ENCODE assay signal across 7 cellular contexts in the genomic region with DNA sequence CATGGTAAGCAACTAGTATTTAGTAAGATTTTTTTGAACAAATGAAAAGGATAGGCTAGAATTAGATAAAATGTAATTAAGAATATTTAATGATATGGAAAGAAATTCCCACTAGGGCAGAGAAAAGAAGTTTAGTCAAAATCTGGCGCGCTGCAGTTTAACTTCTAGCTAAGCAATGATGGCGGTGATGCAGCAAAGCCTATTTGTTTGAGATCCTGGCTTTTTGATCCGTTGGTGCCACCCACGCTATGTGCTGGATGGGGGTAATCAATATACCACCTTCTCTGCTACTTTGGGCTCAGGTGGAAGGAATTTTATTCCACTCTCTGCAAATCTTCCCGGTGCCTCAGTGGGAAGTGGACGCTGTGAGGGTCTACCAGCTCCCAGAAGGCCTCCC. TPM values are rescaled to one million over a fixed set of nuclear protein-coding genes. Genes with fewer than 3 reads are reported as not detected.
DNase-seq lines count a peak whose midpoint lies in the region; ATAC-seq and TF ChIP-seq lines count a peak whose summit lies in the region.

No MANE protein-coding gene starts in this region.

- POLR2A ChIA-PET in activated CD8-positive, alpha-beta T cell treated with anti-CD3 and anti-CD28 coated beads for 36 hours (lab: Charles Lee) = no interaction called here

- CTCF ChIA-PET in activated CD8-positive, alpha-beta T cell treated with anti-CD3 and anti-CD28 coated beads for 36 hours (lab: Charles Lee) = interaction anchor here (1.0 kb wide), 1 partner anchor 51 kb away, joined by 3 read pairs; no protein-coding TSS in a partner anchor

- no peak for DNase-seq in HAP-1 (ENCODE audit: low spot score in 2 of 2)
- DNase-seq in activated CD8-positive, alpha-beta T cell treated with anti-CD3 and anti-CD28 coated beads for 36 hours = no peak
- no peak for DNase-seq in stimulated activated naive CD8-positive, alpha-beta T cell treated with anti-CD3 and anti-CD28 coated beads, Interleukin-15, amount 100 ng/mL, for 72 hours

- H3K4me3 ChIP-seq in HAP-1 (peak overlapping the region; percentile 64), iPS-15b (ENCODE audit: low read depth, low read length) (peak overlapping the region; percentile 79)

- H3K4me1 ChIP-seq in HAP-1 (peaks cover 14% of the 10 kb centered on the region), iPS-15b (ENCODE audit: control insufficient read depth, insufficient read depth, low read length) (no peaks in the 10 kb centered on the region)

- peaks cover 41% of the 10 kb centered on the region for H3K27me3 Mint-ChIP-seq in activated CD8-positive, alpha-beta T cell treated with anti-CD3 and anti-CD28 coated beads for 36 hours
- H3K27me3 Mint-ChIP-seq in stimulated activated naive CD8-positive, alpha-beta T cell treated with anti-CD3 and anti-CD28 coated beads, Interleukin-15, amount 100 ng/mL, for 72 hours = peaks cover 54% of the 10 kb centered on the region

- H3K9me3 ChIP-seq in HAP-1 = no peaks in the 10 kb centered on the region
- H3K9me3 ChIP-seq in iPS-15b (ENCODE audit: control insufficient read depth, insufficient read depth, low read length) = no peaks in the 10 kb centered on the region

- no peaks in the 10 kb centered on the region for H3K36me3 Mint-ChIP-seq in activated CD8-positive, alpha-beta T cell treated with anti-CD3 and anti-CD28 coated beads for 36 hours (ENCODE audit: low read depth)

- ATAC-seq in activated CD8-positive, alpha-beta T cell treated with anti-CD3 and anti-CD28 coated beads for 36 hours = no peak
- no peak for ATAC-seq in stimulated activated naive CD8-positive, alpha-beta T cell treated with anti-CD3 and anti-CD28 coated beads, Interleukin-15, amount 100 ng/mL, for 72 hours
- ATAC-seq in GM18909 (IDR thresholded peaks at IDR 0.05; ENCODE audit: poor library complexity, unreplicated experiment) = no peak
- no peak for ATAC-seq in GM18907 (IDR thresholded peaks at IDR 0.05; ENCODE audit: unreplicated experiment)
- no peak for ATAC-seq in GM18511 (IDR thresholded peaks at IDR 0.05; ENCODE audit: unreplicated experiment)

- H3K27me3 ChIP-seq in HAP-1 (ENCODE audit: low read depth) (no peaks in the 10 kb centered on the region), iPS-15b (ENCODE audit: control insufficient read depth, insufficient read depth, low read length) (no peaks in the 10 kb centered on the region)

- intact Hi-C loops in activated CD8-positive, alpha-beta T cell treated with anti-CD3 and anti-CD28 coated beads for 36 hours (cut with micrococcal nuclease) = no loop called here

- H3K4me3 Mint-ChIP-seq in activated CD8-positive, alpha-beta T cell treated with anti-CD3 and anti-CD28 coated beads for 36 hours = peak overlapping the region; percentile 68
- H3K4me3 Mint-ChIP-seq in stimulated activated naive CD8-positive, alpha-beta T cell treated with anti-CD3 and anti-CD28 coated beads, Interleukin-15, amount 100 ng/mL, for 72 hours = peak overlapping the region; percentile 83 to 86

- H3K36me3 ChIP-seq in HAP-1 (replicated peaks) (no peaks in the 10 kb centered on the region), iPS-15b (ENCODE audit: control insufficient read depth, insufficient read depth, low read length) (no peaks in the 10 kb centered on the region)

- peaks cover 3% of the 10 kb centered on the region for H3K9me3 Mint-ChIP-seq in activated CD8-positive, alpha-beta T cell treated with anti-CD3 and anti-CD28 coated beads for 36 hours
- peaks cover 1 to 2% of the 10 kb centered on the region in 2 donors for H3K9me3 Mint-ChIP-seq in stimulated activated naive CD8-positive, alpha-beta T cell treated with anti-CD3 and anti-CD28 coated beads, Interleukin-15, amount 100 ng/mL, for 72 hours

- peak overlapping the region; percentile 66 for H3K9ac ChIP-seq in iPS-15b (ENCODE audit: low read depth, low read length)

- peaks cover 10% of the 10 kb centered on the region for H3K4me1 Mint-ChIP-seq in activated CD8-positive, alpha-beta T cell treated with anti-CD3 and anti-CD28 coated beads for 36 hours (ENCODE audit: low read depth)
- peaks cover 12% of the 10 kb centered on the region for H3K4me1 Mint-ChIP-seq in stimulated activated naive CD8-positive, alpha-beta T cell treated with anti-CD3 and anti-CD28 coated beads, Interleukin-15, amount 100 ng/mL, for 72 hours

- TF ChIP-seq CTCF in activated CD8-positive, alpha-beta T cell treated with anti-CD3 and anti-CD28 coated beads for 36 hours (IDR thresholded peaks at IDR 0.05) = no peak

- in situ Hi-C loops in HAP-1 (cut with MboI; ENCODE audit: low sequenced_read_pairs) = no loop called here

- H3K27ac Mint-ChIP-seq in activated CD8-positive, alpha-beta T cell treated with anti-CD3 and anti-CD28 coated beads for 36 hours = no peak overlapping the region
- H3K27ac Mint-ChIP-seq in stimulated activated naive CD8-positive, alpha-beta T cell treated with anti-CD3 and anti-CD28 coated beads, Interleukin-15, amount 100 ng/mL, for 72 hours = no peak overlapping the region

RNA-seq across cellular contexts. Expression of gene FAM171B, which starts 0.4 kb away (rescaled TPM):
- under 1 TPM; 0.31 to 0.83 TPM for total RNA-seq in activated CD8-positive, alpha-beta T cell treated with anti-CD3 and anti-CD28 coated beads for 36 hours
